8 cellular contexts compared by ENCODE assay signal in the genomic region with DNA sequence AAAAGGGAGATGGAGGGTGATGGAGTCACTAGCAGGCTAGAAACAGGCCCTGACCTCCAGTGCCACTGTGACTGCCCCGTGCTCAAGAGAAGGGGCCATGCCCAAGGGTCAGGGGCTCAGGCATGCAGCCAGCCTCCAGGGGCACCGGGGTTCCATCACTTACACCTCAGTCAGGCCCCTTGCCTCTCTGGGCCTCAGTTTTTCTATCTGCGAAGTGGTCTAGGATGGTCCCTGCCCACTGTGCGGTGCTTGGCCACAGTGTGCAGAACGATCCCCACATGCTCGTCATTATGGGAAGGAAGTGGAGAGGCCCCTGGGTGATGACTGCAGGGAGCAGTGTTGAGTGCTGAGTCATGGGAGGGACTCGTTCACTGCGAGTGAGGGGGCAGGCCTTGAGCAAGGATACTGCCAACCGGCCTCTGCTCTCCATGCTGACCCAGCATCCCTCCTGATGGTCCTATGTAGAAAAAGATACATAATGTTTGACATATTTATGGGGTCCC.
DNase-seq lines count a peak whose midpoint lies in the region; ATAC-seq and TF ChIP-seq lines count a peak whose summit lies in the region.

No MANE protein-coding gene starts in this region.

- H3K27me3 ChIP-seq in adipocyte (replicated peaks; ENCODE audit: control insufficient read depth, insufficient read depth, low read length), result no peaks in the 10 kb centered on the region

- no peak for TF ChIP-seq CTCF in AG09309 (IDR thresholded peaks at IDR 0.05; ENCODE audit: control insufficient read depth, insufficient read depth, low read depth, low read length, missing control alignments)

- no peak for ATAC-seq in stimulated activated memory B cell treated with anti-CD40 and anti-IgM and Interleukin-4, amounts not matched to agents 10 μg/mL and 1 μg/mL and 100 μg/mL, for 72 hours
- no peak for ATAC-seq in HG03439 (IDR thresholded peaks at IDR 0.05; ENCODE audit: unreplicated experiment)
- no peak for ATAC-seq in GM21360 (IDR thresholded peaks at IDR 0.05; ENCODE audit: unreplicated experiment)

- no peaks in the 10 kb centered on the region for H3K27me3 Mint-ChIP-seq in stimulated activated memory B cell treated with anti-CD40 and anti-IgM and Interleukin-4, amounts not matched to agents 10 μg/mL and 1 μg/mL and 100 μg/mL, for 72 hours

- H3K9me3 Mint-ChIP-seq in stimulated activated memory B cell treated with anti-CD40 and anti-IgM and Interleukin-4, amounts not matched to agents 10 μg/mL and 1 μg/mL and 100 μg/mL, for 72 hours, result no peaks in the 10 kb centered on the region

- H3K27ac Mint-ChIP-seq in stimulated activated memory B cell treated with anti-CD40 and anti-IgM and Interleukin-4, amounts not matched to agents 10 μg/mL and 1 μg/mL and 100 μg/mL, for 72 hours, result peak overlapping the region; percentile 60

- H3K4me3 Mint-ChIP-seq in stimulated activated memory B cell treated with anti-CD40 and anti-IgM and Interleukin-4, amounts not matched to agents 10 μg/mL and 1 μg/mL and 100 μg/mL, for 72 hours, result no peak overlapping the region

- H3K4me3 ChIP-seq in AG09309 (ENCODE audit: control insufficient read depth, low read depth, low read length) (no peak overlapping the region), adipocyte (ENCODE audit: low read length) (peak overlapping the region; percentile 30)

- peaks cover 62% of the 10 kb centered on the region for H3K4me1 ChIP-seq in adipocyte (ENCODE audit: control insufficient read depth, insufficient read depth, low read length)

- H3K36me3 Mint-ChIP-seq in stimulated activated memory B cell treated with anti-CD40 and anti-IgM and Interleukin-4, amounts not matched to agents 10 μg/mL and 1 μg/mL and 100 μg/mL, for 72 hours, result peaks cover 50% of the 10 kb centered on the region

- no peaks in the 10 kb centered on the region for H3K9me3 ChIP-seq in adipocyte (ENCODE audit: control insufficient read depth, low read length)

- H3K4me1 Mint-ChIP-seq in stimulated activated memory B cell treated with anti-CD40 and anti-IgM and Interleukin-4, amounts not matched to agents 10 μg/mL and 1 μg/mL and 100 μg/mL, for 72 hours, result peaks cover 25% of the 10 kb centered on the region

- peak overlapping the region; percentile 78 for H3K9ac ChIP-seq in adipocyte (ENCODE audit: low read length)

- in situ Hi-C loops in KBM-7 (cut with MboI; ENCODE audit: low pct_unique_long_range_greater_than_20kb, low sequenced_read_pairs), result no loop called here

- DNase-seq in AG09309 (ENCODE audit: low read depth) (peak; percentile 86), KBM-7 (peak; percentile 78), adipocyte (ENCODE audit: low read depth) (peak; percentile 94), hepatic stellate cell (ENCODE audit: low spot score) (peak; percentile 96), NCI-H2227 (lab: John Stamatoyannopoulos, UW; ENCODE audit: unreplicated experiment) (no peak)

- H3K36me3 ChIP-seq in adipocyte (ENCODE audit: control insufficient read depth, insufficient read depth, low read length, severe bottlenecking), result peaks cover 42% of the 10 kb centered on the region
